ENCODE assay signal across 10 cellular contexts in genomic region chr1:101781437-101781836, GRCh38.
A peak's percentile ranks its signal among the peaks of the same experiment; 100 is the strongest.
DNase-seq lines count a peak whose midpoint lies in the region; ATAC-seq, FAIRE-seq and TF ChIP-seq lines count a peak whose summit lies in the region.
"Had no signal": no experiment of that assay in that cellular context is flagged by ENCODE, and none has a peak within 500 bp of the region (broad histone marks: within the 10 kb centered on the region; RNA-seq: fewer than 3 reads in every experiment).

No MANE protein-coding gene starts in this region.

- H3K27ac ChIP-seq in thyroid gland (peak overlapping the region; percentile 81 to 92 (median 91)), pancreas (no peak overlapping the region)

- POLR2A ChIA-PET in GM10248 (lab: Yijun Ruan, JAX) = no interaction called here

- H3K27me3 ChIP-seq in bronchial epithelial cell (ENCODE audit: control insufficient read depth, insufficient read depth, low read length) = no peaks in the 10 kb centered on the region
- no peaks in the 10 kb centered on the region for H3K27me3 ChIP-seq in thyroid gland
- H3K27me3 ChIP-seq in pancreas = no peaks in the 10 kb centered on the region
- H3K27me3 ChIP-seq: MG63 had no signal

- peaks cover 4 to 6% of the 10 kb centered on the region in 2 donors for H3K4me1 ChIP-seq in thyroid gland
- H3K4me1 ChIP-seq in pancreas = no peaks in the 10 kb centered on the region

- no peaks in the 10 kb centered on the region for H3K9me3 ChIP-seq in thyroid gland
- H3K9me3 ChIP-seq in pancreas = peaks cover 0 to 3% (median 0%) of the 10 kb centered on the region in 4 donors
- H3K9me3 ChIP-seq: MG63 had no signal

- FAIRE-seq in bronchial epithelial cell (lab: Jason Lieb, UNC) (no peak), pancreas (lab: Jason Lieb, UNC) (no peak)
- FAIRE-seq: islet of Langerhans had no signal

- CTCF ChIA-PET in GM10248 (lab: Yijun Ruan, JAX) = no interaction called here

- intact Hi-C loops in thyroid gland (cut with DNase I) (no loop called here), pancreas (cut with DNase I) (no loop called here)

- WGBS in thyroid gland, 2 donors = 7% methylated on average over 3 of the region's 3 CpGs
- 13 to 16% methylated on average over 3 of the region's 3 CpGs for WGBS in pancreas, 2 donors

- no peak for TF ChIP-seq POLR2A in thyroid gland (IDR thresholded peaks at IDR 0.05)

- DNase-seq in NCI-H82 (lab: John Stamatoyannopoulos, UW) (peak; percentile 64), NCI-H82 treated with DMSO at 0.1 percent for 48 hours (lab: John Stamatoyannopoulos, UW; ENCODE audit: unreplicated experiment) (no peak), NCI-H524 treated with DMSO at 0.1 percent for 48 hours (lab: John Stamatoyannopoulos, UW) (peak; percentile 37), bronchial epithelial cell (ENCODE audit: low read depth) (peak; percentile 28), thyroid gland (peak; percentile 78 to 81), pancreas (no peak), GM10248 (ENCODE audit: extremely low spot score) (no peak)
- no peak for DNase-seq in activated CD4-positive, alpha-beta T cell treated with anti-CD3 and anti-CD28 coated beads for 1 hour
- DNase-seq: MG63 had no signal

- no peak for ATAC-seq in pancreas

- no peak for TF ChIP-seq CTCF in bronchial epithelial cell (IDR thresholded peaks at IDR 0.05; ENCODE audit: insufficient read depth, low read length, severe bottlenecking)
- TF ChIP-seq CTCF in thyroid gland (IDR thresholded peaks at IDR 0.05) = no peak
- TF ChIP-seq CTCF in pancreas (IDR thresholded peaks at IDR 0.05) = no peak
- TF ChIP-seq CTCF in GM10248 (IDR thresholded peaks at IDR 0.05; ENCODE audit: control extremely low read depth, extremely low read depth, low read depth, missing control alignments) = no peak

- no peak overlapping the region for H3K4me3 ChIP-seq in bronchial epithelial cell (ENCODE audit: low read depth, low read length)
- H3K4me3 ChIP-seq in thyroid gland (replicated peaks in 1 of 3) = no peak overlapping the region
- no peak overlapping the region for H3K4me3 ChIP-seq in pancreas
- H3K4me3 ChIP-seq: MG63 had no signal

- H3K36me3 ChIP-seq in bronchial epithelial cell (ENCODE audit: control insufficient read depth, insufficient read depth, low read length) (no peaks in the 10 kb centered on the region), thyroid gland (no peaks in the 10 kb centered on the region), pancreas (no peaks in the 10 kb centered on the region)
- H3K36me3 ChIP-seq: MG63 had no signal

Comparison
In these comparisons a context has a peak if more than half of its experiments do, and no peak if none do; other contexts are left out.
1. DNase-seq: peak in NCI-H82 (single experiment), NCI-H524 treated with DMSO at 0.1 percent for 48 hours (single experiment), bronchial epithelial cell (single experiment) and thyroid gland (2 of 2); none in NCI-H82 treated with DMSO at 0.1 percent for 48 hours (single experiment), pancreas (0 of 6), activated CD4-positive, alpha-beta T cell treated with anti-CD3 and anti-CD28 coated beads for 1 hour (single experiment) and GM10248 (single experiment).
2. H3K27ac ChIP-seq: peak in thyroid gland (3 of 3); none in pancreas (0 of 4).